9 cellular contexts compared by ENCODE assay signal in the genomic region with DNA sequence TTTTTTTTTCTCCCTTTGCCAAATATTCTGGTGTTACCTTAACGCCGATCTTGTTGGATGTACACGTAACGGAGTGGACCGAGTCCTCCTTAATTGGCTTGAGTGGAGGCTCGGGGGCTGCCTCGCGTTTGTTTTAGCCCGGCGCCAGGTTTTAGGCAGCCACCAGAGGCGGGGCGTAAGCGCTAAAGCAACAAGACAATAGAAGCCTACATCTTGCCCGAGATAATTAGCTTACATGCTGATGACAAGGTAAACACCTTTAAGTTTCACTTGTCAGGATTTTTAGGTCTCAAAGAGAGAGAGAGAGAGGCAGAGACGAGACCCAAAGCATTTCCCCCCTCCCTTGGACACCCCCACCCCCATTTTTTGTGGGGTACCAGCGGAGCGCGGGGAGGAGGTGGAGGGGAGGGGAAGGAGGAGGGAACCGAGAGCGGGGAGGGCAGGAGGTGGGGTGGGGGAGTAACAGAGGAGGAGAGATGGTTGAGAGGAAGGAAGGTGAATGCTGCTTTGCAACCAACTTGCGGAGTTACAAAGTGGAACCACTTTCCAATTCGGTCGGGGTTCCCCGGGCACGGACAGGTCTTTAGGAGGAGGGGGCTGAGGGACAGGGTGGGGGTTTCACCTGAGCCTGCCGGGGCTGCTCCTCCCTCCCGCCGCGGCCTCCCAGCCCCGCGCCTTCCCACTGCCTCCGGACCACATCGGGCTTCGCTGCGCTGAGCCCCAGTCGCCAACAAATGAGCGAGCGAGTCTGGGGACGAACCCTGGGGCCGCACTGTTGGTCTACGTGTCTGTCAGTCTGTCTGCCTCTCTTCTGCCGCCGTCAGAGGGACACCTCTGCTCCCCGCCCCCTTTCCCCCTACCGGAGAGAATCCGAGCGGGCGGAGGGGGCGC. TPM values are rescaled to one million over a fixed set of nuclear protein-coding genes. Genes with fewer than 3 reads are reported as not detected.
A peak's percentile ranks its signal among the peaks of the same experiment; 100 is the strongest.
DNase-seq lines count a peak whose midpoint lies in the region; ATAC-seq and TF ChIP-seq lines count a peak whose summit lies in the region.
"Had no signal": no experiment of that assay in that cellular context is flagged by ENCODE, and none has a peak within 500 bp of the region (broad histone marks: within the 10 kb centered on the region; RNA-seq: fewer than 3 reads in every experiment).

A gene (minus strand): TSS at position 802 of the 891 bp plus-strand sequence. CDS start 103 bp downstream, at position 699.

- DNase-seq in DMS53 (lab: John Stamatoyannopoulos, UW) (peak; percentile 90), MG63 (peak; percentile 9), adipocyte (ENCODE audit: low read depth) (peak; percentile 5), MM.1S (no peak), omental fat pad (ENCODE audit: low spot score) (no peak)

- H3K4me2 ChIP-seq in neural cell (ENCODE audit: low read length), result no peak within 1 kb of the TSS
- H3K4me2 ChIP-seq in MM.1S (ENCODE audit: low read depth, low read length), result no peak within 1 kb of the TSS

- H3K27me3 ChIP-seq in MG63, result peaks cover 10% of the 10 kb centered on the region; the same call in 1 of the 2 replicates
- peaks cover 92% of the 10 kb centered on the region for H3K27me3 ChIP-seq in adipocyte (replicated peaks; ENCODE audit: control insufficient read depth, insufficient read depth, low read length)
- peaks cover 99% of the 10 kb centered on the region for H3K27me3 ChIP-seq in neural cell (ENCODE audit: insufficient read depth, low read depth, low read length)
- no peaks in the 10 kb centered on the region for H3K27me3 ChIP-seq in MM.1S (replicated peaks; ENCODE audit: insufficient read depth, low read length)

- ATAC-seq in HG03460 (IDR thresholded peaks at IDR 0.05; ENCODE audit: unreplicated experiment) (no peak), omental fat pad (ENCODE audit: low FRiP score) (no peak), HG02798 (IDR thresholded peaks at IDR 0.05; ENCODE audit: poor library complexity, unreplicated experiment) (no peak)

- H3K9ac ChIP-seq in adipocyte (ENCODE audit: low read length) (no peak within 1 kb of the TSS), neural cell (ENCODE audit: low read length) (no peak within 1 kb of the TSS), MM.1S (ENCODE audit: low read length) (no peak within 1 kb of the TSS)

- H3K79me2 ChIP-seq in neural cell (replicated peaks; ENCODE audit: insufficient read depth, low read length), result no peaks in the 10 kb centered on the region
- H3K79me2 ChIP-seq in MM.1S (ENCODE audit: low read length), result no peaks in the 10 kb centered on the region

- H2AFZ ChIP-seq in neural cell (ENCODE audit: low read depth, low read length) (no peak within 1 kb of the TSS), MM.1S (ENCODE audit: low read length) (no peak within 1 kb of the TSS)

- H3K4me3 ChIP-seq in MG63 (peak within 1 kb of the TSS; percentile 42), adipocyte (ENCODE audit: low read length) (peak within 1 kb of the TSS; percentile 65), neural cell (ENCODE audit: low read length) (peak within 1 kb of the TSS; percentile 57), MM.1S (ENCODE audit: low read length) (no peak within 1 kb of the TSS)

- no peak for TF ChIP-seq EP300 in neural cell (conservative IDR thresholded peaks at IDR 0.05; ENCODE audit: poor library complexity, severe bottlenecking)

- H3K4me1 ChIP-seq in adipocyte (ENCODE audit: control insufficient read depth, insufficient read depth, low read length) (peaks cover 14% of the 10 kb centered on the region), MM.1S (ENCODE audit: low read length) (no peaks in the 10 kb centered on the region)

- TF ChIP-seq CTCF in neural cell (IDR thresholded peaks at IDR 0.05; ENCODE audit: poor library complexity, severe bottlenecking) (no peak), MM.1S (IDR thresholded peaks at IDR 0.05; ENCODE audit: low read length) (no peak), omental fat pad (IDR thresholded peaks at IDR 0.05) (no peak)

- H3K9me3 ChIP-seq in MG63 (no peaks in the 10 kb centered on the region), adipocyte (ENCODE audit: control insufficient read depth, low read length) (no peaks in the 10 kb centered on the region), neural cell (ENCODE audit: low read length) (peaks cover 7% of the 10 kb centered on the region), MM.1S (replicated peaks; ENCODE audit: insufficient read depth, low read length) (no peaks in the 10 kb centered on the region)

- H3K36me3 ChIP-seq in MG63 (no peaks in the 10 kb centered on the region), adipocyte (ENCODE audit: control insufficient read depth, insufficient read depth, low read length, severe bottlenecking) (no peaks in the 10 kb centered on the region), neural cell (ENCODE audit: insufficient read depth, low read length) (no peaks in the 10 kb centered on the region), MM.1S (replicated peaks; ENCODE audit: insufficient read depth, low read length) (no peaks in the 10 kb centered on the region)

- H3F3A ChIP-seq in neural cell (ENCODE audit: insufficient read depth, low read length, poor library complexity, severe bottlenecking) (no peaks in the 10 kb centered on the region), MM.1S (ENCODE audit: insufficient read depth, low read length) (no peaks in the 10 kb centered on the region)

- no peak for TF ChIP-seq RAD21 in neural cell (conservative IDR thresholded peaks at IDR 0.05)

- H4K20me1 ChIP-seq in neural cell (ENCODE audit: insufficient read depth) (no peaks in the 10 kb centered on the region), MM.1S (ENCODE audit: insufficient read depth, low read length) (no peaks in the 10 kb centered on the region)

- H3K9me2 ChIP-seq in neural cell (ENCODE audit: insufficient read depth, low read length), result no peaks in the 10 kb centered on the region
- H3K9me2 ChIP-seq in MM.1S (replicated peaks; ENCODE audit: insufficient read depth, low read length), result no peaks in the 10 kb centered on the region

- no peak within 1 kb of the TSS for H3K27ac ChIP-seq in neural cell (ENCODE audit: low read length)
- no peak within 1 kb of the TSS for H3K27ac ChIP-seq in MM.1S (ENCODE audit: low read length)

TF ChIP-seq in neural cell, 6 proteins besides CTCF, POLR2A, EP300 and RAD21:
- TF ChIP-seq TAF1 (IDR thresholded peaks at IDR 0.05; ENCODE audit: low read depth) (no peak), POLR2AphosphoS5 (IDR thresholded peaks at IDR 0.05) (no peak), MXI1 (conservative IDR thresholded peaks at IDR 0.05; ENCODE audit: poor library complexity, severe bottlenecking) (no peak), SMC3 (conservative IDR thresholded peaks at IDR 0.05; ENCODE audit: poor library complexity) (no peak)
- TF ChIP-seq, protein P1, sequence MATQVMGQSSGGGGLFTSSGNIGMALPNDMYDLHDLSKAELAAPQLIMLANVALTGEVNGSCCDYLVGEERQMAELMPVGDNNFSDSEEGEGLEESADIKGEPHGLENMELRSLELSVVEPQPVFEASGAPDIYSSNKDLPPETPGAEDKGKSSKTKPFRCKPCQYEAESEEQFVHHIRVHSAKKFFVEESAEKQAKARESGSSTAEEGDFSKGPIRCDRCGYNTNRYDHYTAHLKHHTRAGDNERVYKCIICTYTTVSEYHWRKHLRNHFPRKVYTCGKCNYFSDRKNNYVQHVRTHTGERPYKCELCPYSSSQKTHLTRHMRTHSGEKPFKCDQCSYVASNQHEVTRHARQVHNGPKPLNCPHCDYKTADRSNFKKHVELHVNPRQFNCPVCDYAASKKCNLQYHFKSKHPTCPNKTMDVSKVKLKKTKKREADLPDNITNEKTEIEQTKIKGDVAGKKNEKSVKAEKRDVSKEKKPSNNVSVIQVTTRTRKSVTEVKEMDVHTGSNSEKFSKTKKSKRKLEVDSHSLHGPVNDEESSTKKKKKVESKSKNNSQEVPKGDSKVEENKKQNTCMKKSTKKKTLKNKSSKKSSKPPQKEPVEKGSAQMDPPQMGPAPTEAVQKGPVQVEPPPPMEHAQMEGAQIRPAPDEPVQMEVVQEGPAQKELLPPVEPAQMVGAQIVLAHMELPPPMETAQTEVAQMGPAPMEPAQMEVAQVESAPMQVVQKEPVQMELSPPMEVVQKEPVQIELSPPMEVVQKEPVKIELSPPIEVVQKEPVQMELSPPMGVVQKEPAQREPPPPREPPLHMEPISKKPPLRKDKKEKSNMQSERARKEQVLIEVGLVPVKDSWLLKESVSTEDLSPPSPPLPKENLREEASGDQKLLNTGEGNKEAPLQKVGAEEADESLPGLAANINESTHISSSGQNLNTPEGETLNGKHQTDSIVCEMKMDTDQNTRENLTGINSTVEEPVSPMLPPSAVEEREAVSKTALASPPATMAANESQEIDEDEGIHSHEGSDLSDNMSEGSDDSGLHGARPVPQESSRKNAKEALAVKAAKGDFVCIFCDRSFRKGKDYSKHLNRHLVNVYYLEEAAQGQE (IDR thresholded peaks at IDR 0.05; ENCODE audit: borderline replicate concordance), result no peak

RNA-seq across cellular contexts. Expression of the gene that starts here (rescaled TPM):
- not detected in 2 replicates for total RNA-seq in MG63 (2014; rRNA removed; shearing (Covaris generic); ENCODE audit: low replicate concordance)
- 1.5 and 5.0 TPM in 2 replicates for polyA plus RNA-seq in neural cell
- 1.5 and 1.7 TPM in 2 replicates for polyA minus RNA-seq in neural cell
- total RNA-seq in omental fat pad, result not detected
- total RNA-seq: epithelial cell of proximal tubule had no signal

Comparison
In these comparisons a context has a peak if more than half of its experiments do, and no peak if none do; other contexts are left out.
1. Peak in DNase-seq and H3K4me3 ChIP-seq in MG63; RNA of the gene not detected or under 1 TPM.
2. DNase-seq: peak in DMS53 (single experiment) and adipocyte (single experiment); none in MM.1S (single experiment) and omental fat pad (single experiment).